In the genomic region with DNA sequence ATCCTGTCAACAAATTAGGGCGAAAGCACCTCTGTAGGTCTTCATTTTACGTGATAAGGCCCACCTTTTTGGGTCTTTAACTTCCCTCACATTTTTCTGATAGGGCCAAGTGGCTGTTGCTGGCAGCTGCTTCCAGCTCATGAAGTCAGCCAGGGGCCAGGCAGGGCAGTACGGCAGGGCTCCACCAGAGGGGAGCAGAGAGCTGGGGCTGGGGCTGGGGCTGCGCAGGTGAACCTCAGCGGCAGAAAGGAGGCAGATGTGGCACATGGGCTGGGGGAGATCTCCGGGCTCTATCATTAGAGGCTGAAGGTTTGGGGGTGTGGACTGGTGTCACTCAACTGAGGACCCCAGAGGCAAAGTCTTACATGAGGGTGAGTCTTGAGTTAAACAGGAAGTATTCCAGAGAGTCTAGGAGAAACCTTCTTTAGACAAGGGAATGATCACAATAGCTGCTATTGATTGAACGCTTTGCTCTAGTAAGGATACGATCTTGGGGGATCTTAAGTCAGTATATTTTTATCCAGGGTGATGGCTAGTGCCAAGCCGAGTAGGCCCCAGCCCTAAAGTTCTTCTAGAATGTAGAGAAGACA, we compare ENCODE assay signal across 8 cellular contexts.
DNase-seq lines count a peak whose midpoint lies in the region; ATAC-seq and TF ChIP-seq lines count a peak whose summit lies in the region.

No MANE protein-coding gene starts in this region.

- H3K9ac ChIP-seq in SK-N-SH: no peak overlapping the region

- no peaks in the 10 kb centered on the region for H3K36me3 Mint-ChIP-seq in CD4-positive, CD25-positive, alpha-beta regulatory T cell

- H4K20me1 ChIP-seq in SK-N-SH (ENCODE audit: insufficient read depth): no peaks in the 10 kb centered on the region

- no peaks in the 10 kb centered on the region for H3K4me1 ChIP-seq in CD4-positive, CD25-positive, alpha-beta regulatory T cell (ENCODE audit: control insufficient read depth, insufficient read depth, low read length, poor library complexity, severe bottlenecking)
- peaks cover 8 to 25% of the 10 kb centered on the region in 2 experiments; a peak in 1 of 4 replicates for H3K4me1 ChIP-seq in SK-N-SH (ENCODE audit: control insufficient read depth in 1 of 2, insufficient read depth in 2 of 2, low read depth in 1 of 2, low read length in 1 of 2)

- H3K27me3 ChIP-seq in CD4-positive, CD25-positive, alpha-beta regulatory T cell (ENCODE audit: control insufficient read depth, insufficient read depth, low read length): no peaks in the 10 kb centered on the region
- no peaks in the 10 kb centered on the region for H3K27me3 ChIP-seq in HL-60 (ENCODE audit: insufficient read depth, poor library complexity, severe bottlenecking)
- no peaks in the 10 kb centered on the region for H3K27me3 ChIP-seq in SK-N-SH (ENCODE audit: insufficient read depth)

- H3K36me3 ChIP-seq in CD4-positive, CD25-positive, alpha-beta regulatory T cell (ENCODE audit: control insufficient read depth, insufficient read depth, low read length): no peaks in the 10 kb centered on the region
- no peaks in the 10 kb centered on the region for H3K36me3 ChIP-seq in SK-N-SH (replicated peaks in 1 of 2; ENCODE audit: control insufficient read depth in 1 of 2, insufficient read depth in 2 of 2, low read length in 1 of 2)

- peak; percentile 73 for TF ChIP-seq RAD21 in SK-N-SH (IDR thresholded peaks at IDR 0.05; ENCODE audit: low read length)

- peaks cover 0 to 5% (median 0%) of the 10 kb centered on the region in 4 donors for H3K4me1 Mint-ChIP-seq in CD4-positive, CD25-positive, alpha-beta regulatory T cell

- H3K4me2 ChIP-seq in SK-N-SH: no peak overlapping the region

- H3K4me3 ChIP-seq in CD4-positive, CD25-positive, alpha-beta regulatory T cell (ENCODE audit: low read depth, low read length): no peak overlapping the region
- H3K4me3 ChIP-seq in HL-60 (replicated peaks; ENCODE audit: insufficient read depth, low read length) (no peak overlapping the region), SK-N-SH (ENCODE audit: low read depth in 2 of 2, low read length in 1 of 2) (no peak overlapping the region; a peak in 1 of 4 replicates)

- no peaks in the 10 kb centered on the region for H3K9me3 ChIP-seq in CD4-positive, CD25-positive, alpha-beta regulatory T cell (ENCODE audit: control insufficient read depth in 2 of 2, low read length in 2 of 2)
- H3K9me3 ChIP-seq in SK-N-SH: no peaks in the 10 kb centered on the region

- 52% methylated on average over 9 of the region's 9 CpGs for WGBS in SK-N-SH (ENCODE audit: low lambda C conversion rate)

- no peak overlapping the region for H2AFZ ChIP-seq in SK-N-SH (ENCODE audit: low read depth)

- CTCF ChIA-PET in SK-N-SH (lab: Yijun Ruan, JAX): interaction anchor here (0.6 to 1.3 kb wide), 5 partner anchors 9 to 89 kb away, joined by 3 to 6 read pairs (median 3); no protein-coding TSS in a partner anchor

- no peak overlapping the region for H3K27ac ChIP-seq in CD4-positive, CD25-positive, alpha-beta regulatory T cell (ENCODE audit: insufficient read depth, low read length, poor library complexity, severe bottlenecking)
- H3K27ac ChIP-seq in HL-60 (replicated peaks) (no peak overlapping the region), SK-N-SH (ENCODE audit: low read depth in 2 of 2, low read length in 1 of 2) (no peak overlapping the region)

- H3F3A ChIP-seq in SK-N-SH (replicated peaks; ENCODE audit: insufficient read depth): peaks cover 9% of the 10 kb centered on the region

- no peaks in the 10 kb centered on the region for H3K9me3 Mint-ChIP-seq in CD4-positive, CD25-positive, alpha-beta regulatory T cell

- peak; percentile 82 to 90 for ATAC-seq in CD4-positive, CD25-positive, alpha-beta regulatory T cell (ENCODE audit: low read depth in 2 of 2)
- ATAC-seq in GM19452 (IDR thresholded peaks at IDR 0.05; ENCODE audit: unreplicated experiment) (peak; percentile 91), Right ventricle myocardium superior (ENCODE audit: poor library complexity) (peak; percentile 95)

- no peaks in the 10 kb centered on the region for H3K79me2 ChIP-seq in SK-N-SH (ENCODE audit: insufficient read depth)

- H3K27ac Mint-ChIP-seq in CD4-positive, CD25-positive, alpha-beta regulatory T cell: no peak overlapping the region

- no peak overlapping the region for H3K4me3 Mint-ChIP-seq in CD4-positive, CD25-positive, alpha-beta regulatory T cell

- no peak for TF ChIP-seq EP300 in SK-N-SH (IDR thresholded peaks at IDR 0.05; ENCODE audit: borderline replicate concordance in 1 of 2, low read depth in 1 of 2, low read length in 1 of 2)

- H3K27me3 Mint-ChIP-seq in CD4-positive, CD25-positive, alpha-beta regulatory T cell: peaks cover 19% of the 10 kb centered on the region

- peak; percentile 27 to 63 (median 55) for DNase-seq in CD4-positive, CD25-positive, alpha-beta regulatory T cell
- DNase-seq in HL-60 (ENCODE audit: low read depth in 1 of 2, low spot score in 1 of 2) (peak; percentile 12 to 64), SK-N-SH (peak; percentile 57), activated gamma-delta T cell treated with Interleukin-2 at 50 U/mL for 16 hours (peak; percentile 64), Right ventricle myocardium superior (peak; percentile 71), retina (no peak)
- DNase-seq in stimulated activated CD4-positive, alpha-beta T cell treated with anti-CD3 and anti-CD28 coated beads, Interleukin-12 subunit alpha, Interleukin-12 subunit beta, amount 100 ng/mL, for 24 hours (ENCODE audit: low read depth in 2 of 2): peak; percentile 48 to 72

- intact Hi-C loops in Right ventricle myocardium superior (cut with DNase I): loop anchor here (2.0 kb wide), 1 partner anchor 90 kb away; no protein-coding TSS in a partner anchor

- POLR2A ChIA-PET in SK-N-SH (lab: Yijun Ruan, JAX): no interaction called here

- H3K9me2 ChIP-seq in SK-N-SH: no peaks in the 10 kb centered on the region

- TF ChIP-seq CTCF in HL-60 (IDR thresholded peaks at IDR 0.05; ENCODE audit: insufficient read depth, low read length): peak; percentile 47
- TF ChIP-seq CTCF in SK-N-SH (IDR thresholded peaks at IDR 0.05): peak; percentile 79

TF ChIP-seq in SK-N-SH, 30 proteins besides CTCF, POLR2A, EP300 and RAD21:
- TF ChIP-seq SMC3 (IDR thresholded peaks at IDR 0.05; ENCODE audit: low read depth, low read length): peak; percentile 87
- TF ChIP-seq, protein P1, sequence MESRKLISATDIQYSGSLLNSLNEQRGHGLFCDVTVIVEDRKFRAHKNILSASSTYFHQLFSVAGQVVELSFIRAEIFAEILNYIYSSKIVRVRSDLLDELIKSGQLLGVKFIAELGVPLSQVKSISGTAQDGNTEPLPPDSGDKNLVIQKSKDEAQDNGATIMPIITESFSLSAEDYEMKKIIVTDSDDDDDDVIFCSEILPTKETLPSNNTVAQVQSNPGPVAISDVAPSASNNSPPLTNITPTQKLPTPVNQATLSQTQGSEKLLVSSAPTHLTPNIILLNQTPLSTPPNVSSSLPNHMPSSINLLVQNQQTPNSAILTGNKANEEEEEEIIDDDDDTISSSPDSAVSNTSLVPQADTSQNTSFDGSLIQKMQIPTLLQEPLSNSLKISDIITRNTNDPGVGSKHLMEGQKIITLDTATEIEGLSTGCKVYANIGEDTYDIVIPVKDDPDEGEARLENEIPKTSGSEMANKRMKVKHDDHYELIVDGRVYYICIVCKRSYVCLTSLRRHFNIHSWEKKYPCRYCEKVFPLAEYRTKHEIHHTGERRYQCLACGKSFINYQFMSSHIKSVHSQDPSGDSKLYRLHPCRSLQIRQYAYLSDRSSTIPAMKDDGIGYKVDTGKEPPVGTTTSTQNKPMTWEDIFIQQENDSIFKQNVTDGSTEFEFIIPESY (IDR thresholded peaks at IDR 0.05; ENCODE audit: borderline replicate concordance, low read depth): no peak
